1 cellular context compared by ENCODE assay signal in genomic region chr3:124679048-124679638, GRCh38.
TF ChIP-seq lines count a peak whose summit lies in the region.

No MANE protein-coding gene starts in this region.

TF ChIP-seq in K562, 482 proteins besides CTCF, POLR2A, EP300 and RAD21 (continued from another document):
- TF ChIP-seq MGA (IDR thresholded peaks at IDR 0.05) (peak; percentile 32; the same call in 1 of the 2 replicates), PTRF (tag; IDR thresholded peaks at IDR 0.05) (no peak), KHSRP (IDR thresholded peaks at IDR 0.05) (no peak), ZNF280B (CRISPR knock-in tag; IDR thresholded peaks at IDR 0.05) (no peak), POLR2B (IDR thresholded peaks at IDR 0.05; ENCODE audit: low read depth, partially characterized antibody) (no peak), FOXA3 (CRISPR knock-in tag; conservative IDR thresholded peaks at IDR 0.05 in 1 of 2, IDR thresholded peaks at IDR 0.05 in 1 of 2) (0 out of 4 replicates have a peak, but pooled peaks of 1 of the 2 experiments have one; percentile 34), SMARCB1 (IDR thresholded peaks at IDR 0.05; ENCODE audit: insufficient read length, low read depth) (no peak), PTTG1 (tag; IDR thresholded peaks at IDR 0.05; ENCODE audit: low read depth) (no peak), GATAD2A (IDR thresholded peaks at IDR 0.05) (no peak), RBFOX2 (IDR thresholded peaks at IDR 0.05; ENCODE audit: low read depth, low read length) (no peak), DPF2 (IDR thresholded peaks at IDR 0.05) (peak; percentile 65; the same call in 1 of the 2 replicates), PKNOX1 (IDR thresholded peaks at IDR 0.05) (peak; percentile 77), NR1H2 (CRISPR knock-in tag; IDR thresholded peaks at IDR 0.05) (no peak), BCL6 (CRISPR knock-in tag; IDR thresholded peaks at IDR 0.05) (no peak), POLR2AphosphoS2 (IDR thresholded peaks at IDR 0.05; ENCODE audit: low read length) (no peak), ARID1B (IDR thresholded peaks at IDR 0.05) (peak; percentile 76), TCF3 (CRISPR knock-in tag; IDR thresholded peaks at IDR 0.05) (peak; percentile 73)
